18 cellular contexts compared by ENCODE assay signal in genomic region chr17:60090412-60090811, GRCh38. TPM values are rescaled to one million over a fixed set of nuclear protein-coding genes. Genes with fewer than 3 reads are reported as not detected.
DNase-seq lines count a peak whose midpoint lies in the region; ATAC-seq, FAIRE-seq and TF ChIP-seq lines count a peak whose summit lies in the region.
"Had no signal": no experiment of that assay in that cellular context is flagged by ENCODE, and none has a peak within 500 bp of the region (broad histone marks: within the 10 kb centered on the region; RNA-seq: fewer than 3 reads in every experiment).

No MANE protein-coding gene starts in this region.

- TF ChIP-seq POLR2A in gastrocnemius medialis (IDR thresholded peaks at IDR 0.05) (no peak), uterus (IDR thresholded peaks at IDR 0.05) (no peak)

- DNase-seq in GM19239 (ENCODE audit: insufficient read length, low spot score) (no peak), endodermal cell (peak; percentile 36), gastrocnemius medialis (no peak), uterus (no peak)
- DNase-seq: ACHN; AML-193; CD4-positive, alpha-beta T cell; NCI-H1436; NCI-H2029 treated with DMSO at 0.1 percent for 48 hours; NCI-H2171 treated with DMSO at 0.1 percent for 48 hours; NCI-H748 treated with DMSO at 0.1 percent for 48 hours had no signal

- H2AFZ ChIP-seq in OCI-LY1 (ENCODE audit: low read length) = no peak overlapping the region
- H2AFZ ChIP-seq: GM23338 had no signal

- peaks cover 18% of the 10 kb centered on the region for H3K4me1 Mint-ChIP-seq in endodermal cell
- H3K4me1 Mint-ChIP-seq in stimulated activated memory B cell treated with anti-CD40 and anti-IgM and Interleukin-4, amounts not matched to agents 10 μg/mL and 1 μg/mL and 100 μg/mL, for 72 hours = peaks cover 63% of the 10 kb centered on the region

- peak; percentile 72 for FAIRE-seq in GM19239 (lab: Jason Lieb, UNC)

- WGBS in endodermal cell (ENCODE audit: insufficient coverage in 1 of 2, insufficient read length in 1 of 2), 2 experiments = 89 to 91% methylated on average over 7 of the region's 7 CpGs

- H3F3A ChIP-seq in OCI-LY1 (ENCODE audit: insufficient read depth, low read length) = no peaks in the 10 kb centered on the region

- H3K27me3 Mint-ChIP-seq in endodermal cell (ENCODE audit: insufficient read depth) = no peaks in the 10 kb centered on the region
- no peaks in the 10 kb centered on the region for H3K27me3 Mint-ChIP-seq in stimulated activated memory B cell treated with anti-CD40 and anti-IgM and Interleukin-4, amounts not matched to agents 10 μg/mL and 1 μg/mL and 100 μg/mL, for 72 hours

- no peaks in the 10 kb centered on the region for H3K9me2 ChIP-seq in OCI-LY1 (ENCODE audit: low read depth, low read length)

- H3K27ac Mint-ChIP-seq in endodermal cell = no peak overlapping the region
- peak overlapping the region; percentile 96 for H3K27ac Mint-ChIP-seq in stimulated activated memory B cell treated with anti-CD40 and anti-IgM and Interleukin-4, amounts not matched to agents 10 μg/mL and 1 μg/mL and 100 μg/mL, for 72 hours
- H3K27ac Mint-ChIP-seq: CD4-positive, alpha-beta T cell; GM23338 had no signal

- peaks cover 28% of the 10 kb centered on the region for H3K9me3 Mint-ChIP-seq in endodermal cell
- H3K9me3 Mint-ChIP-seq in stimulated activated memory B cell treated with anti-CD40 and anti-IgM and Interleukin-4, amounts not matched to agents 10 μg/mL and 1 μg/mL and 100 μg/mL, for 72 hours = no peaks in the 10 kb centered on the region

- no peaks in the 10 kb centered on the region for H3K79me2 ChIP-seq in OCI-LY1 (ENCODE audit: insufficient read depth, low read length)

- no peaks in the 10 kb centered on the region for H4K20me1 ChIP-seq in OCI-LY1 (ENCODE audit: insufficient read depth, low read length)

- H3K27me3 ChIP-seq in OCI-LY1 (ENCODE audit: insufficient read depth, low read length) (no peaks in the 10 kb centered on the region), endodermal cell (ENCODE audit: control insufficient read depth, insufficient read depth, low read length, poor library complexity, severe bottlenecking) (no peaks in the 10 kb centered on the region), gastrocnemius medialis (no peaks in the 10 kb centered on the region), uterus (no peaks in the 10 kb centered on the region)

- intact Hi-C loops in gastrocnemius medialis (cut with DNase I; ENCODE audit: low total_unique reads) (no loop called here), uterus (cut with DNase I; ENCODE audit: low total_unique reads) (no loop called here)

- H3K4me3 Mint-ChIP-seq in endodermal cell = no peak overlapping the region
- H3K4me3 Mint-ChIP-seq in stimulated activated memory B cell treated with anti-CD40 and anti-IgM and Interleukin-4, amounts not matched to agents 10 μg/mL and 1 μg/mL and 100 μg/mL, for 72 hours = no peak overlapping the region
- H3K4me3 Mint-ChIP-seq: CD4-positive, alpha-beta T cell; GM23338 had no signal

- H3K4me2 ChIP-seq in OCI-LY1 (ENCODE audit: low read length) = peak overlapping the region; percentile 61
- H3K4me2 ChIP-seq: GM23338 had no signal

- ATAC-seq in stimulated activated memory B cell treated with anti-CD40 and anti-IgM and Interleukin-4, amounts not matched to agents 10 μg/mL and 1 μg/mL and 100 μg/mL, for 72 hours = no peak
- no peak for ATAC-seq in gastrocnemius medialis
- no peak for ATAC-seq in GM21423 (IDR thresholded peaks at IDR 0.05; ENCODE audit: unreplicated experiment)
- ATAC-seq: GM23338, Panc1, Right ventricle myocardium inferior had no signal

- H3K27ac ChIP-seq in OCI-LY1 (ENCODE audit: low read depth, low read length, poor library complexity, severe bottlenecking) (peak overlapping the region; percentile 96), endodermal cell (ENCODE audit: low read depth, low read length) (no peak overlapping the region), gastrocnemius medialis (no peak overlapping the region), uterus (no peak overlapping the region)

- no peaks in the 10 kb centered on the region for H3K36me3 Mint-ChIP-seq in endodermal cell (ENCODE audit: low read depth)
- H3K36me3 Mint-ChIP-seq in stimulated activated memory B cell treated with anti-CD40 and anti-IgM and Interleukin-4, amounts not matched to agents 10 μg/mL and 1 μg/mL and 100 μg/mL, for 72 hours = peaks cover 9% of the 10 kb centered on the region

- in situ Hi-C loops in gastrocnemius medialis (cut with MboI; ENCODE audit: low sequenced_read_pairs in 4 of 4) = no loop called here

- H3K36me3 ChIP-seq in OCI-LY1 (ENCODE audit: insufficient read depth, low read length) = no peaks in the 10 kb centered on the region
- no peaks in the 10 kb centered on the region for H3K36me3 ChIP-seq in endodermal cell (ENCODE audit: control insufficient read depth, insufficient read depth, low read length)
- H3K36me3 ChIP-seq in gastrocnemius medialis = no peaks in the 10 kb centered on the region
- no peaks in the 10 kb centered on the region for H3K36me3 ChIP-seq in uterus

- H3K9me3 ChIP-seq in OCI-LY1 (ENCODE audit: low read length) (no peaks in the 10 kb centered on the region), endodermal cell (ENCODE audit: control insufficient read depth, low read length) (peaks cover 12% of the 10 kb centered on the region), gastrocnemius medialis (no peaks in the 10 kb centered on the region), uterus (no peaks in the 10 kb centered on the region)

- H3K4me1 ChIP-seq in OCI-LY1 (ENCODE audit: insufficient read depth, low read length, severe bottlenecking) = peaks cover 61% of the 10 kb centered on the region
- H3K4me1 ChIP-seq in endodermal cell (ENCODE audit: control insufficient read depth, insufficient read depth, low read length) = peaks cover 2% of the 10 kb centered on the region
- no peaks in the 10 kb centered on the region for H3K4me1 ChIP-seq in gastrocnemius medialis
- H3K4me1 ChIP-seq in uterus = no peaks in the 10 kb centered on the region

- H3K9ac ChIP-seq in OCI-LY1 (ENCODE audit: low read length) (peak overlapping the region; percentile 54; the same call in 1 of the 2 replicates), endodermal cell (ENCODE audit: extremely low read depth, low read length, poor library complexity, severe bottlenecking) (no peak overlapping the region)

- TF ChIP-seq CTCF in OCI-LY1 (IDR thresholded peaks at IDR 0.05; ENCODE audit: low read length) (no peak), endodermal cell (conservative IDR thresholded peaks at IDR 0.05) (no peak), gastrocnemius medialis (IDR thresholded peaks at IDR 0.05 in 4 of 5, conservative IDR thresholded peaks at IDR 0.05 in 1 of 5) (no peak), uterus (IDR thresholded peaks at IDR 0.05) (no peak)

- H3K4me3 ChIP-seq in OCI-LY1 (ENCODE audit: low read depth, low read length, poor library complexity, severe bottlenecking) = peak overlapping the region; percentile 47
- no peak overlapping the region for H3K4me3 ChIP-seq in endodermal cell (ENCODE audit: low read length)
- H3K4me3 ChIP-seq in gastrocnemius medialis = no peak overlapping the region
- H3K4me3 ChIP-seq in uterus = no peak overlapping the region
- H3K4me3 ChIP-seq: GM23338 had no signal

RNA-seq across cellular contexts. Expression of gene HEATR6, which starts 11.7 kb away (rescaled TPM):
- total RNA-seq in endodermal cell = 10 to 100 TPM; 25.5 to 27.6 TPM
- 27.8 TPM for polyA plus RNA-seq in endodermal cell (2013, experiment 1 of 2)
- 23.5 TPM for polyA plus RNA-seq in endodermal cell (2013, experiment 2 of 2)
- 10 to 100 TPM in 3 of 4 donors, 1 to 10 TPM in 1; 7.0 to 17.9 (median 10.5) TPM for total RNA-seq in gastrocnemius medialis
- 10 to 100 TPM in 2 of 4 donors, 1 to 10 TPM in 2; 5.6 to 36.4 (median 15.9) TPM for total RNA-seq in uterus

RNA-seq across cellular contexts. Expression of gene CA4, which starts 59.4 kb away (rescaled TPM):
- total RNA-seq in endodermal cell (1 to 10 TPM; 1.5 to 3.0 TPM), gastrocnemius medialis (1 to 10 TPM; 6.1 to 9.2 (median 7.2) TPM), uterus (10 to 100 TPM in 2 of 4 donors, 1 to 10 TPM in 2; 2.6 to 22.5 (median 11.0) TPM)
- polyA plus RNA-seq in endodermal cell (2013, experiment 1 of 2) = 1.5 TPM
- polyA plus RNA-seq in endodermal cell (2013, experiment 2 of 2) = 0.66 TPM
- total RNA-seq: CD4-positive, alpha-beta T cell; NCI-H460 had no signal
